Comparison of ENCODE assay signal across 8 cellular contexts in genomic region chr19:13013649-13014048, GRCh38. TPM values are rescaled to one million over a fixed set of nuclear protein-coding genes. Genes with fewer than 3 reads are reported as not detected.
DNase-seq lines count a peak whose midpoint lies in the region; ATAC-seq, FAIRE-seq and TF ChIP-seq lines count a peak whose summit lies in the region.

No MANE protein-coding gene starts in this region.

- H3K36me3 ChIP-seq in heart left ventricle (peaks cover 0 to 4% (median 0%) of the 10 kb centered on the region in 9 donors), mesenchymal stem cell (ENCODE audit: control insufficient read depth in 1 of 2, insufficient read depth in 2 of 2, low read depth in 1 of 2, low read length in 2 of 2) (peaks cover 4 to 7% of the 10 kb centered on the region in 2 experiments), upper lobe of right lung (no peaks in the 10 kb centered on the region), small intestine (ENCODE audit: control insufficient read depth in 2 of 2, insufficient read depth in 2 of 2, low read length in 2 of 2) (no peaks in the 10 kb centered on the region)

- no peak overlapping the region for H4K8ac ChIP-seq in mesenchymal stem cell (ENCODE audit: low read length)

- H3K4ac ChIP-seq in mesenchymal stem cell (ENCODE audit: low read depth in 1 of 2, low read length in 2 of 2) = no peak overlapping the region

- H2AFZ ChIP-seq in mesenchymal stem cell (ENCODE audit: low read depth, low read length) = no peak overlapping the region

- H3K14ac ChIP-seq in mesenchymal stem cell (ENCODE audit: low read length in 2 of 2) = no peak overlapping the region

- 65 to 81% (median 76%) methylated on average over 20 of the region's 20 CpGs for WGBS in heart left ventricle, 4 donors
- 5% methylated on average over 20 of the region's 20 CpGs for WGBS in mesenchymal stem cell
- WGBS in small intestine, 3 donors = 10 to 29% (median 23%) methylated on average over 20 of the region's 20 CpGs

- H2BK120ac ChIP-seq in mesenchymal stem cell (ENCODE audit: low read depth, low read length) = no peak overlapping the region

- H3K4me1 ChIP-seq in heart left ventricle (peaks cover 4 to 100% (median 83%) of the 10 kb centered on the region in 12 donors), mesenchymal stem cell (ENCODE audit: control insufficient read depth, insufficient read depth, low read depth, low read length) (peaks cover 44% of the 10 kb centered on the region), upper lobe of right lung (peaks cover 68% of the 10 kb centered on the region), small intestine (ENCODE audit: control insufficient read depth in 2 of 2, insufficient read depth in 1 of 2, low read depth in 1 of 2, low read length in 1 of 2) (peaks cover 0 to 25% of the 10 kb centered on the region in 2 donors)

- no peak overlapping the region for H2AK5ac ChIP-seq in mesenchymal stem cell (ENCODE audit: low read length, severe bottlenecking)

- peaks cover 2% of the 10 kb centered on the region for H3K79me1 ChIP-seq in mesenchymal stem cell (replicated peaks; ENCODE audit: low read length, poor library complexity, severe bottlenecking)

- H2BK5ac ChIP-seq in mesenchymal stem cell (ENCODE audit: low read depth, low read length, poor library complexity, severe bottlenecking) = no peak overlapping the region

- intact Hi-C loops in heart left ventricle (cut with DNase I) = no loop called here
- intact Hi-C loops in left cardiac atrium (cut with DNase I) = no loop called here
- intact Hi-C loops in upper lobe of right lung (cut with DNase I) = no loop called here

- H3K27me3 ChIP-seq in heart left ventricle (peaks cover 0 to 56% (median 0%) of the 10 kb centered on the region in 9 donors), mesenchymal stem cell (ENCODE audit: control insufficient read depth in 1 of 2, insufficient read depth in 1 of 2, low read length in 2 of 2) (peaks cover 0 to 100% of the 10 kb centered on the region in 2 experiments), upper lobe of right lung (peaks cover 7% of the 10 kb centered on the region), small intestine (ENCODE audit: control insufficient read depth in 2 of 2, insufficient read depth in 2 of 2, low read length in 2 of 2) (peaks cover 0 to 26% of the 10 kb centered on the region in 2 donors)

- no peak for ATAC-seq in heart left ventricle
- no peak for ATAC-seq in left cardiac atrium
- no peak for ATAC-seq in upper lobe of right lung
- no peak for ATAC-seq in omental fat pad (ENCODE audit: low FRiP score)

- no peak overlapping the region for H2BK15ac ChIP-seq in mesenchymal stem cell (ENCODE audit: low read depth, poor library complexity, severe bottlenecking)

- TF ChIP-seq CTCF in heart left ventricle (IDR thresholded peaks at IDR 0.05) (no peak), astrocyte of the spinal cord (IDR thresholded peaks at IDR 0.05; ENCODE audit: low read depth, low read length) (no peak), upper lobe of right lung (IDR thresholded peaks at IDR 0.05) (no peak), omental fat pad (IDR thresholded peaks at IDR 0.05) (no peak)

- no peak for TF ChIP-seq POLR2A in heart left ventricle (IDR thresholded peaks at IDR 0.05)

- H2BK12ac ChIP-seq in mesenchymal stem cell (ENCODE audit: low read length in 2 of 2) = no peak overlapping the region

- H3K23ac ChIP-seq in mesenchymal stem cell (ENCODE audit: low read length in 2 of 2) = no peak overlapping the region

- no peak overlapping the region for H4K91ac ChIP-seq in mesenchymal stem cell (ENCODE audit: low read length)

- no peak for FAIRE-seq in small intestine (lab: Jason Lieb, UNC)

- in situ Hi-C loops in astrocyte of the spinal cord (cut with HindIII; ENCODE audit: low sequenced_read_pairs) = no loop called here

- H3K18ac ChIP-seq in mesenchymal stem cell (ENCODE audit: low read depth in 1 of 2, low read length in 2 of 2) = no peak overlapping the region

- H3K9me3 ChIP-seq in heart left ventricle (no peaks in the 10 kb centered on the region), mesenchymal stem cell (ENCODE audit: control insufficient read depth, low read length) (no peaks in the 10 kb centered on the region), upper lobe of right lung (no peaks in the 10 kb centered on the region), small intestine (ENCODE audit: control insufficient read depth, low read depth) (no peaks in the 10 kb centered on the region)

- H3K9ac ChIP-seq in mesenchymal stem cell (ENCODE audit: low read length) = peak overlapping the region; percentile 99

- H3K4me3 ChIP-seq in heart left ventricle = peak overlapping the region in 9 of 12 donors; percentile 35 to 55 (median 43)
- H3K4me3 ChIP-seq in astrocyte of the spinal cord (ENCODE audit: low read depth, low read length) = peak overlapping the region; percentile 16
- H3K4me3 ChIP-seq in mesenchymal stem cell (ENCODE audit: insufficient read depth in 1 of 2, low read depth in 1 of 2, low read length in 2 of 2) = peak overlapping the region in 1 of 2 experiments; percentile 74
- H3K4me3 ChIP-seq in upper lobe of right lung = peak overlapping the region; percentile 44
- peak overlapping the region in 1 of 2 donors; percentile 46 for H3K4me3 ChIP-seq in small intestine (ENCODE audit: low read depth in 1 of 2, low read length in 2 of 2)

- H3K27ac ChIP-seq in heart left ventricle (peak overlapping the region; percentile 43 to 97 (median 79)), mesenchymal stem cell (ENCODE audit: low read length, poor library complexity, severe bottlenecking) (no peak overlapping the region), upper lobe of right lung (peak overlapping the region; percentile 91), small intestine (ENCODE audit: low read depth in 1 of 2, low read length in 1 of 2) (peak overlapping the region in 1 of 2 donors; percentile 58)

- DNase-seq in heart left ventricle = no peak
- no peak for DNase-seq in left cardiac atrium
- DNase-seq in astrocyte of the spinal cord (ENCODE audit: low read depth, low spot score) = no peak
- no peak for DNase-seq in mesenchymal stem cell
- DNase-seq in upper lobe of right lung = no peak
- no peak for DNase-seq in HK-2 (ENCODE audit: unreplicated experiment)
- DNase-seq in omental fat pad (ENCODE audit: low spot score) = no peak
- no peak for DNase-seq in small intestine

- peak overlapping the region; percentile 72 for H3K4me2 ChIP-seq in mesenchymal stem cell (ENCODE audit: low read length, poor library complexity, severe bottlenecking)

RNA-seq across cellular contexts. Expression of gene NFIX, which starts 18.4 kb away (rescaled TPM):
- 100 to 1,000 TPM in 8 of 9 donors, 10 to 100 TPM in 1; 81.4 to 147 (median 122) TPM for total RNA-seq in heart left ventricle
- 10 to 100 TPM; 42.1 to 55.2 TPM for polyA plus RNA-seq in heart left ventricle
- 100 to 1,000 TPM; 117 to 133 TPM for total RNA-seq in left cardiac atrium
- 4.6 TPM for polyA plus RNA-seq in mesenchymal stem cell (2013, experiment 1 of 2)
- polyA plus RNA-seq in mesenchymal stem cell (2013, experiment 2 of 2) = 4.6 TPM
- 168 TPM for total RNA-seq in upper lobe of right lung
- total RNA-seq in omental fat pad = 10 to 100 TPM; 39.5 to 53.1 (median 43.0) TPM
- polyA plus RNA-seq in small intestine = 10 to 100 TPM in 1 of 3 donors, 1 to 10 TPM in 2; 2.9 to 31.4 (median 8.9) TPM

RNA-seq across cellular contexts. Expression of gene DAND5, which starts 44.3 kb away (rescaled TPM):
- total RNA-seq in heart left ventricle (10 to 100 TPM in 4 of 9 donors, 1 to 10 TPM in 5; 2.9 to 13.6 (median 9.0) TPM), left cardiac atrium (1 to 10 TPM; 5.2 to 7.0 TPM), upper lobe of right lung (not detected), omental fat pad (under 1 TPM in 1 of 4 donors, not detected in 3; 0.56 TPM)
- polyA plus RNA-seq in heart left ventricle (1 to 10 TPM; 1.4 to 4.7 TPM), small intestine (under 1 TPM in 1 of 3 donors, not detected in 2; 0.16 TPM)
- polyA plus RNA-seq in mesenchymal stem cell (2013, experiment 1 of 2) = 0.01 TPM
- polyA plus RNA-seq in mesenchymal stem cell (2013, experiment 2 of 2) = not detected

RNA-seq across cellular contexts. Expression of gene GADD45GIP1, which starts 56.6 kb away (rescaled TPM):
- total RNA-seq in heart left ventricle (10 to 100 TPM; 17.2 to 63.6 (median 27.2) TPM), left cardiac atrium (10 to 100 TPM; 25.5 to 28.1 TPM), upper lobe of right lung (16.4 TPM), omental fat pad (10 to 100 TPM; 27.2 to 37.7 (median 32.8) TPM)
- polyA plus RNA-seq in heart left ventricle (100 to 1,000 TPM in 1 of 2 donors, 10 to 100 TPM in 1; 64.9 to 119 TPM), small intestine (10 to 100 TPM; 32.3 to 42.2 (median 40.0) TPM)
- 47.1 TPM for polyA plus RNA-seq in mesenchymal stem cell (2013, experiment 1 of 2)
- polyA plus RNA-seq in mesenchymal stem cell (2013, experiment 2 of 2) = 47.3 TPM
